Comparison of ENCODE assay signal across 8 cellular contexts in genomic region chr5:9898319-9898718, GRCh38.
DNase-seq lines count a peak whose midpoint lies in the region; ATAC-seq and TF ChIP-seq lines count a peak whose summit lies in the region.

No MANE protein-coding gene starts in this region.

- peak; percentile 46 for DNase-seq in GM12865 (ENCODE audit: low read depth)
- DNase-seq in NCI-H2171 treated with DMSO at 0.1 percent for 48 hours (lab: John Stamatoyannopoulos, UW) = peak; percentile 78
- DNase-seq in epithelial cell of esophagus (ENCODE audit: low read depth) = peak; percentile 69
- DNase-seq in pons (ENCODE audit: low spot score) = peak; percentile 62
- no peak for DNase-seq in T-helper 9 cell
- DNase-seq in ecto neural progenitor cell (ENCODE audit: low spot score) = no peak
- no peak for DNase-seq in right cardiac atrium

- H3K4me1 ChIP-seq in right cardiac atrium (ENCODE audit: control insufficient read depth, insufficient read depth, low read length) = no peaks in the 10 kb centered on the region

- peaks cover 2% of the 10 kb centered on the region for H3K9me3 ChIP-seq in right cardiac atrium (ENCODE audit: control insufficient read depth, low read length)

- ATAC-seq in HG03378 (IDR thresholded peaks at IDR 0.05; ENCODE audit: unreplicated experiment) (no peak), right cardiac atrium (no peak)

- intact Hi-C loops in right cardiac atrium (cut with DNase I) = no loop called here

- H3K27ac ChIP-seq in right cardiac atrium (ENCODE audit: low read length) = no peak overlapping the region

- no peak overlapping the region for H3K4me3 ChIP-seq in GM12865 (ENCODE audit: low read depth, low read length)
- no peak overlapping the region for H3K4me3 ChIP-seq in epithelial cell of esophagus (ENCODE audit: low read length)
- H3K4me3 ChIP-seq in right cardiac atrium (ENCODE audit: low read length) = no peak overlapping the region

- TF ChIP-seq CTCF in GM12865 (IDR thresholded peaks at IDR 0.05; ENCODE audit: insufficient read depth, low read depth, low read length, missing control alignments) (peak; percentile 51), epithelial cell of esophagus (IDR thresholded peaks at IDR 0.05; ENCODE audit: insufficient read depth, low read depth, low read length, missing control alignments) (peak; percentile 95)

- WGBS in right cardiac atrium = 56% methylated on average over 4 of the region's 4 CpGs

- no peaks in the 10 kb centered on the region for H3K27me3 ChIP-seq in right cardiac atrium (ENCODE audit: control insufficient read depth, insufficient read depth)

Comparison
In these comparisons a context has a peak if more than half of its experiments do, and no peak if none do; other contexts are left out.
1. DNase-seq: peak in GM12865 (single experiment), NCI-H2171 treated with DMSO at 0.1 percent for 48 hours (single experiment), epithelial cell of esophagus (single experiment) and pons (single experiment); none in T-helper 9 cell (single experiment), ecto neural progenitor cell (single experiment) and right cardiac atrium (0 of 3).